1 cellular context compared by ENCODE assay signal in the genomic region with DNA sequence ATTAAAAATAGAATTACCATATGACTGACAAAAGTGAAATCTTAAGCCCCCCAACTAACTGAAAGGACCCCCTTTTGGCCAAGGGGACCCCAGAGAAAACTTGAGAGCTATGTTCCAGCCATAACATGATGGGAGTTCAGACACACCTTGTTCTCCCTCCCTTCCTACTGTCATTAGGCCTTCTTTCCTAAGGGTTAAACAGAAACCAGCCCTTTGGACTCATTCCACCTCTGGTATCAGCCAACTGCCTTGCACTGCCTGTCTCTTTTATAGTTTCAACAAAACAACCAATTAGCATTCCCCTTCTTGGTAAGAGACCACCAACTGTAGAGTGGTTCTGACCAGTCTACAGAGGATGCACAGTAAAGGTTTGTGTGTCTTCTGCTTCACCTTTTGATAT.
TF ChIP-seq lines count a peak whose summit lies in the region.

No MANE protein-coding gene starts in this region.

TF ChIP-seq in HepG2, 621 proteins besides CTCF, POLR2A, EP300 and RAD21:
- TF ChIP-seq, protein P1, sequence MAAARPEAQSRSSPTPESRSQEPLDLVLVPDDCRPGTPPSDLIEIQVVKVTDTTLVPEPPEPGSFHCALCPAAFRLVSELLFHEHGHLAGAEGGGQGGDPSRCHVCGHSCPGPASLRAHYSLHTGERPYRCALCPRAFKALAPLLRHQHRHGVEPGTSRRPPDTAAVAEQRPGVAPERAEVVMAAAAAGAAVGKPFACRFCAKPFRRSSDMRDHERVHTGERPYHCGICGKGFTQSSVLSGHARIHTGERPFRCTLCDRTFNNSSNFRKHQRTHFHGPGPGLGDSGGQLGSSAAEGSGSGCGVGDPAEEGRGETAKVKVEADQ (CRISPR knock-in tag; IDR thresholded peaks at IDR 0.05; ENCODE audit: borderline replicate concordance): no peak
- TF ChIP-seq ZNF652 (CRISPR knock-in tag; IDR thresholded peaks at IDR 0.05; ENCODE audit: borderline replicate concordance, low read depth): peak; percentile 72; the same call in 1 of the 2 replicates
- TF ChIP-seq HDAC2 (CRISPR knock-in tag; IDR thresholded peaks at IDR 0.05): no peak
- TF ChIP-seq, protein P2, sequence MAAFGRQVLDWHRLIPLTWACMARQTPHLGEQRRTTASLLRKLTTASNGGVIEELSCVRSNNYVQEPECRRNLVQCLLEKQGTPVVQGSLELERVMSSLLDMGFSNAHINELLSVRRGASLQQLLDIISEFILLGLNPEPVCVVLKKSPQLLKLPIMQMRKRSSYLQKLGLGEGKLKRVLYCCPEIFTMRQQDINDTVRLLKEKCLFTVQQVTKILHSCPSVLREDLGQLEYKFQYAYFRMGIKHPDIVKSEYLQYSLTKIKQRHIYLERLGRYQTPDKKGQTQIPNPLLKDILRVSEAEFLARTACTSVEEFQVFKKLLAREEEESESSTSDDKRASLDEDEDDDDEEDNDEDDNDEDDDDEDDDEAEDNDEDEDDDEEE (CRISPR knock-in tag; IDR thresholded peaks at IDR 0.05): no peak
